ENCODE assay signal across 1 cellular context in genomic region chr17:81193470-81194224, GRCh38.
TF ChIP-seq lines count a peak whose summit lies in the region.

No MANE protein-coding gene starts in this region.

TF ChIP-seq in K562, 482 proteins besides CTCF, POLR2A, EP300 and RAD21 (continued from another document and continues in another):
- TF ChIP-seq, protein P1, sequence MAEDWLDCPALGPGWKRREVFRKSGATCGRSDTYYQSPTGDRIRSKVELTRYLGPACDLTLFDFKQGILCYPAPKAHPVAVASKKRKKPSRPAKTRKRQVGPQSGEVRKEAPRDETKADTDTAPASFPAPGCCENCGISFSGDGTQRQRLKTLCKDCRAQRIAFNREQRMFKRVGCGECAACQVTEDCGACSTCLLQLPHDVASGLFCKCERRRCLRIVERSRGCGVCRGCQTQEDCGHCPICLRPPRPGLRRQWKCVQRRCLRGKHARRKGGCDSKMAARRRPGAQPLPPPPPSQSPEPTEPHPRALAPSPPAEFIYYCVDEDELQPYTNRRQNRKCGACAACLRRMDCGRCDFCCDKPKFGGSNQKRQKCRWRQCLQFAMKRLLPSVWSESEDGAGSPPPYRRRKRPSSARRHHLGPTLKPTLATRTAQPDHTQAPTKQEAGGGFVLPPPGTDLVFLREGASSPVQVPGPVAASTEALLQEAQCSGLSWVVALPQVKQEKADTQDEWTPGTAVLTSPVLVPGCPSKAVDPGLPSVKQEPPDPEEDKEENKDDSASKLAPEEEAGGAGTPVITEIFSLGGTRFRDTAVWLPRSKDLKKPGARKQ (CRISPR knock-in tag; IDR thresholded peaks at IDR 0.05): no peak
- TF ChIP-seq, protein P2, sequence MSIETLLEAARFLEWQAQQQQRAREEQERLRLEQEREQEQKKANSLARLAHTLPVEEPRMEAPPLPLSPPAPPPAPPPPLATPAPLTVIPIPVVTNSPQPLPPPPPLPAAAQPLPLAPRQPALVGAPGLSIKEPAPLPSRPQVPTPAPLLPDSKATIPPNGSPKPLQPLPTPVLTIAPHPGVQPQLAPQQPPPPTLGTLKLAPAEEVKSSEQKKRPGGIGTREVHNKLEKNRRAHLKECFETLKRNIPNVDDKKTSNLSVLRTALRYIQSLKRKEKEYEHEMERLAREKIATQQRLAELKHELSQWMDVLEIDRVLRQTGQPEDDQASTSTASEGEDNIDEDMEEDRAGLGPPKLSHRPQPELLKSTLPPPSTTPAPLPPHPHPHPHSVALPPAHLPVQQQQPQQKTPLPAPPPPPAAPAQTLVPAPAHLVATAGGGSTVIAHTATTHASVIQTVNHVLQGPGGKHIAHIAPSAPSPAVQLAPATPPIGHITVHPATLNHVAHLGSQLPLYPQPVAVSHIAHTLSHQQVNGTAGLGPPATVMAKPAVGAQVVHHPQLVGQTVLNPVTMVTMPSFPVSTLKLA (conservative IDR thresholded peaks at IDR 0.05): peak in 1 of 2 experiments; percentile 53; a peak in 2 of 4 replicates
- TF ChIP-seq CXXC5 (CRISPR knock-in tag; IDR thresholded peaks at IDR 0.05) (peak; percentile 78), RCOR1 (IDR thresholded peaks at IDR 0.05; ENCODE audit: borderline replicate concordance in 1 of 2, low read depth in 2 of 2, low read length in 2 of 2) (no peak), ZBTB11 (CRISPR knock-in tag; IDR thresholded peaks at IDR 0.05) (0 out of 6 replicates have a peak, but pooled peaks of 1 of the 3 experiments have one; percentile 45), HNRNPLL (IDR thresholded peaks at IDR 0.05; ENCODE audit: low read depth, low read length, poor library complexity, severe bottlenecking) (no peak), ZNF79 (CRISPR knock-in tag; IDR thresholded peaks at IDR 0.05; ENCODE audit: low read depth) (0 out of 2 replicates have a peak, but pooled peaks have one; percentile 44), MAX (CRISPR knock-in tag; IDR thresholded peaks at IDR 0.05) (peak; percentile 94), KLF16 (IDR thresholded peaks at IDR 0.05) (no peak), RERE (CRISPR knock-in tag; IDR thresholded peaks at IDR 0.05; ENCODE audit: borderline replicate concordance) (no peak), DIDO1 (tag; IDR thresholded peaks at IDR 0.05; ENCODE audit: low read depth) (no peak), GATAD2B (IDR thresholded peaks at IDR 0.05; ENCODE audit: borderline replicate concordance) (no peak), SREBF1 (IDR thresholded peaks at IDR 0.05; ENCODE audit: borderline replicate concordance, low read depth, low read length) (no peak), SLC30A9 (CRISPR knock-in tag; IDR thresholded peaks at IDR 0.05) (no peak), E2F3 (CRISPR knock-in tag; IDR thresholded peaks at IDR 0.05) (peak; percentile 40; the same call in 1 of the 2 replicates), ZNF584 (CRISPR knock-in tag; IDR thresholded peaks at IDR 0.05; ENCODE audit: low read depth) (0 out of 2 replicates have a peak, but pooled peaks have one; percentile 46), CREB5 (CRISPR knock-in tag; IDR thresholded peaks at IDR 0.05) (no peak), SMAD4 (CRISPR knock-in tag; conservative IDR thresholded peaks at IDR 0.05) (peak; percentile 62; the same call in 1 of the 2 replicates), ZNF431 (CRISPR knock-in tag; IDR thresholded peaks at IDR 0.05) (no peak), ZBTB7A (IDR thresholded peaks at IDR 0.05; ENCODE audit: borderline replicate concordance, control insufficient read depth, low read depth, low read length) (0 out of 2 replicates have a peak, but pooled peaks have one; percentile 32), GABPB2 (CRISPR knock-in tag; conservative IDR thresholded peaks at IDR 0.05) (no peak), ILK (tag; IDR thresholded peaks at IDR 0.05; ENCODE audit: borderline replicate concordance, low read depth) (no peak), PHF21A (IDR thresholded peaks at IDR 0.05; ENCODE audit: borderline replicate concordance, low read depth) (no peak), PCBP1 (IDR thresholded peaks at IDR 0.05; ENCODE audit: low read depth, low read length, poor library complexity, severe bottlenecking) (no peak), ELF4 (CRISPR knock-in tag; IDR thresholded peaks at IDR 0.05) (peak; percentile 90), GATA2 (CRISPR knock-in tag; IDR thresholded peaks at IDR 0.05) (peak; percentile 95)
- TF ChIP-seq, protein P3, sequence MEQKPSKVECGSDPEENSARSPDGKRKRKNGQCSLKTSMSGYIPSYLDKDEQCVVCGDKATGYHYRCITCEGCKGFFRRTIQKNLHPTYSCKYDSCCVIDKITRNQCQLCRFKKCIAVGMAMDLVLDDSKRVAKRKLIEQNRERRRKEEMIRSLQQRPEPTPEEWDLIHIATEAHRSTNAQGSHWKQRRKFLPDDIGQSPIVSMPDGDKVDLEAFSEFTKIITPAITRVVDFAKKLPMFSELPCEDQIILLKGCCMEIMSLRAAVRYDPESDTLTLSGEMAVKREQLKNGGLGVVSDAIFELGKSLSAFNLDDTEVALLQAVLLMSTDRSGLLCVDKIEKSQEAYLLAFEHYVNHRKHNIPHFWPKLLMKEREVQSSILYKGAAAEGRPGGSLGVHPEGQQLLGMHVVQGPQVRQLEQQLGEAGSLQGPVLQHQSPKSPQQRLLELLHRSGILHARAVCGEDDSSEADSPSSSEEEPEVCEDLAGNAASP (IDR thresholded peaks at IDR 0.05): no peak
- TF ChIP-seq, protein P4, sequence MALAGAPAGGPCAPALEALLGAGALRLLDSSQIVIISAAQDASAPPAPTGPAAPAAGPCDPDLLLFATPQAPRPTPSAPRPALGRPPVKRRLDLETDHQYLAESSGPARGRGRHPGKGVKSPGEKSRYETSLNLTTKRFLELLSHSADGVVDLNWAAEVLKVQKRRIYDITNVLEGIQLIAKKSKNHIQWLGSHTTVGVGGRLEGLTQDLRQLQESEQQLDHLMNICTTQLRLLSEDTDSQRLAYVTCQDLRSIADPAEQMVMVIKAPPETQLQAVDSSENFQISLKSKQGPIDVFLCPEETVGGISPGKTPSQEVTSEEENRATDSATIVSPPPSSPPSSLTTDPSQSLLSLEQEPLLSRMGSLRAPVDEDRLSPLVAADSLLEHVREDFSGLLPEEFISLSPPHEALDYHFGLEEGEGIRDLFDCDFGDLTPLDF (CRISPR knock-in tag; IDR thresholded peaks at IDR 0.05): no peak
- TF ChIP-seq, protein P5, sequence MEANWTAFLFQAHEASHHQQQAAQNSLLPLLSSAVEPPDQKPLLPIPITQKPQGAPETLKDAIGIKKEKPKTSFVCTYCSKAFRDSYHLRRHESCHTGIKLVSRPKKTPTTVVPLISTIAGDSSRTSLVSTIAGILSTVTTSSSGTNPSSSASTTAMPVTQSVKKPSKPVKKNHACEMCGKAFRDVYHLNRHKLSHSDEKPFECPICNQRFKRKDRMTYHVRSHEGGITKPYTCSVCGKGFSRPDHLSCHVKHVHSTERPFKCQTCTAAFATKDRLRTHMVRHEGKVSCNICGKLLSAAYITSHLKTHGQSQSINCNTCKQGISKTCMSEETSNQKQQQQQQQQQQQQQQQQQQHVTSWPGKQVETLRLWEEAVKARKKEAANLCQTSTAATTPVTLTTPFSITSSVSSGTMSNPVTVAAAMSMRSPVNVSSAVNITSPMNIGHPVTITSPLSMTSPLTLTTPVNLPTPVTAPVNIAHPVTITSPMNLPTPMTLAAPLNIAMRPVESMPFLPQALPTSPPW (CRISPR knock-in tag; IDR thresholded peaks at IDR 0.05): peak; percentile 41; the same call in 1 of the 2 replicates
- TF ChIP-seq, protein P6, sequence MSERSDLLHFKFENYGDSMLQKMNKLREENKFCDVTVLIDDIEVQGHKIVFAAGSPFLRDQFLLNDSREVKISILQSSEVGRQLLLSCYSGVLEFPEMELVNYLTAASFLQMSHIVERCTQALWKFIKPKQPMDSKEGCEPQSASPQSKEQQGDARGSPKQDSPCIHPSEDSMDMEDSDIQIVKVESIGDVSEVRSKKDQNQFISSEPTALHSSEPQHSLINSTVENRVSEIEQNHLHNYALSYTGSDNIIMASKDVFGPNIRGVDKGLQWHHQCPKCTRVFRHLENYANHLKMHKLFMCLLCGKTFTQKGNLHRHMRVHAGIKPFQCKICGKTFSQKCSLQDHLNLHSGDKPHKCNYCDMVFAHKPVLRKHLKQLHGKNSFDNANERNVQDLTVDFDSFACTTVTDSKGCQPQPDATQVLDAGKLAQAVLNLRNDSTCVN (CRISPR knock-in tag; IDR thresholded peaks at IDR 0.05): no peak
- TF ChIP-seq, protein P7, sequence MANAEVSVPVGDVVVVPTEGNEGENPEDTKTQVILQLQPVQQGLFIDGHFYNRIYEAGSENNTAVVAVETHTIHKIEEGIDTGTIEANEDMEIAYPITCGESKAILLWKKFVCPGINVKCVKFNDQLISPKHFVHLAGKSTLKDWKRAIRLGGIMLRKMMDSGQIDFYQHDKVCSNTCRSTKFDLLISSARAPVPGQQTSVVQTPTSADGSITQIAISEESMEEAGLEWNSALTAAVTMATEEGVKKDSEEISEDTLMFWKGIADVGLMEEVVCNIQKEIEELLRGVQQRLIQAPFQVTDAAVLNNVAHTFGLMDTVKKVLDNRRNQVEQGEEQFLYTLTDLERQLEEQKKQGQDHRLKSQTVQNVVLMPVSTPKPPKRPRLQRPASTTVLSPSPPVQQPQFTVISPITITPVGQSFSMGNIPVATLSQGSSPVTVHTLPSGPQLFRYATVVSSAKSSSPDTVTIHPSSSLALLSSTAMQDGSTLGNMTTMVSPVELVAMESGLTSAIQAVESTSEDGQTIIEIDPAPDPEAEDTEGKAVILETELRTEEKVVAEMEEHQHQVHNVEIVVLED (CRISPR knock-in tag; IDR thresholded peaks at IDR 0.05): peak; percentile 27; the same call in 1 of the 2 replicates
